In the genomic region with DNA sequence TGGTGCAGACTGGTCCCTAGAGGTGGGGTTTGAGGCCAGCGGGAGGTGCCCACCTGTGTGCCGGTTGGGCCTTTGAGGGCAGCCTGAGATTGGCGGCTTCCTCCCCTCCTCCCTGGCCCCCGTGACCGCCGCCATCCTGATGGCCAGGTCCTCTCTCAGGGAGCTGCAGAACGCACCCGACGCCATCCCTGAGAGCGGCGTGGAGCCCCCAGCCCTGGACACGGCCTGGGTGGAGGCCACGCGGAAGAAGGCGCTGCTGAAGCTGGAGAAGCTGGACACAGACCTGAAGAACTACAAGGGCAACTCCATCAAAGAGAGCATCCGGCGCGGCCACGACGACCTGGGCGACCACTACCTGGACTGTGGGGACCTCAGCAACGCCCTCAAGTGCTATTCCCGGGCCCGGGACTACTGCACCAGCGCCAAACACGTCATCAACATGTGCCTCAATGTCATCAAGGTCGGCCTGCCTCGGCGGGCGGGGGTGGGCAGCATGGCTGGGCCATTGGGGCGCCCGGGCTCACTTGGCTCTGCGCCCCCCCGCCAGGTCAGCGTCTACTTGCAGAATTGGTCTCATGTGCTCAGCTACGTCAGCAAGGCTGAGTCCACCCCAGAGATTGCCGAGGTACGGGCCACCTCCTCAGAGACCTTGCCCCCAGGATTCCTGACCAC, we compare ENCODE assay signal across 20 cellular contexts. TPM values are rescaled to one million over a fixed set of nuclear protein-coding genes. Genes with fewer than 3 reads are reported as not detected.
DNase-seq lines count a peak whose midpoint lies in the region; ATAC-seq, FAIRE-seq and TF ChIP-seq lines count a peak whose summit lies in the region.
"Had no signal": no experiment of that assay in that cellular context is flagged by ENCODE, and none has a peak within 500 bp of the region (broad histone marks: within the 10 kb centered on the region; RNA-seq: fewer than 3 reads in every experiment).

No MANE protein-coding gene starts in this region.

- POLR2A ChIA-PET in HEK293 (lab: Yijun Ruan, JAX) (interaction anchor here (2.1 to 14.2 kb wide), 4 partner anchors 10 to 31 kb away, joined by 4 to 96 read pairs (median 38); a partner anchor contains a TSS), endothelial cell of umbilical vein (lab: Charles Lee) (no interaction called here)

- no peaks in the 10 kb centered on the region for H4K20me1 ChIP-seq in endothelial cell of umbilical vein (replicated peaks; ENCODE audit: control insufficient read depth, extremely low read depth, insufficient read depth, low read length)

- intact Hi-C loops in left ventricle myocardium superior (cut with micrococcal nuclease) = no loop called here
- intact Hi-C loops in cardiac septum (cut with DNase I) = no loop called here
- intact Hi-C loops in endothelial cell of umbilical vein (cut with micrococcal nuclease) = no loop called here
- intact Hi-C loops in spleen (cut with DNase I; ENCODE audit: low total_unique reads) = no loop called here

- in situ Hi-C loops in GM13977 (cut with MboI; ENCODE audit: low pct_unique_long_range_greater_than_20kb, low sequenced_read_pairs, unreplicated experiment) = no loop called here

- H3K27me3 ChIP-seq in endothelial cell of umbilical vein (ENCODE audit: control insufficient read depth in 2 of 2, insufficient read depth in 2 of 2, low read length in 2 of 2) = no peaks in the 10 kb centered on the region
- H3K27me3 ChIP-seq in spleen (replicated peaks in 1 of 7) = no peaks in the 10 kb centered on the region
- H3K27me3 ChIP-seq: dorsolateral prefrontal cortex had no signal

- DNase-seq in left ventricle myocardium superior (peak; percentile 29), cardiac septum (ENCODE audit: low spot score) (no peak), endothelial cell of umbilical vein (ENCODE audit: low read depth, low spot score) (no peak), spleen (peak; percentile 70), AG20443 (ENCODE audit: low spot score) (no peak), T-helper 9 cell (no peak), GM13977 (ENCODE audit: low spot score) (no peak)
- DNase-seq: activated CD8-positive, alpha-beta memory T cell treated with anti-CD3 and anti-CD28 coated beads, Interleukin-2, amount 50 U/mL, for 4 hours; anterior cingulate cortex; central memory CD4-positive, alpha-beta T cell; foreskin melanocyte; IMR-90; mesendoderm; NCI-H1417; NCI-H524 treated with DMSO at 0.1 percent for 48 hours had no signal

- dilution Hi-C loops in endothelial cell of umbilical vein (cut with MboI; ENCODE audit: extremely low pct_ligation_motif_present, low sequenced_read_pairs) = no loop called here

- H3K4me1 ChIP-seq in HEK293 (ENCODE audit: control insufficient read depth, insufficient read depth, low read length) (peaks cover 7% of the 10 kb centered on the region), endothelial cell of umbilical vein (ENCODE audit: control insufficient read depth, extremely low read depth, insufficient read depth, low read length) (peaks cover 11% of the 10 kb centered on the region), spleen (peaks cover 20 to 91% (median 46%) of the 10 kb centered on the region in 6 donors)

- H3K9me3 ChIP-seq in HEK293 (ENCODE audit: control insufficient read depth, insufficient read depth, low read depth, low read length) (no peaks in the 10 kb centered on the region), endothelial cell of umbilical vein (replicated peaks; ENCODE audit: control insufficient read depth, insufficient read depth, low read length) (no peaks in the 10 kb centered on the region), spleen (no peaks in the 10 kb centered on the region)

- H3K36me3 ChIP-seq in HEK293 (ENCODE audit: control insufficient read depth in 2 of 2, insufficient read depth in 1 of 2, low read length in 2 of 2) (peaks cover 0 to 78% of the 10 kb centered on the region in 2 experiments; a peak in 2 of 3 replicates), endothelial cell of umbilical vein (ENCODE audit: control insufficient read depth in 2 of 2, extremely low read depth in 1 of 2, insufficient read depth in 2 of 2, low read length in 2 of 2) (peaks cover 12 to 39% of the 10 kb centered on the region in 2 experiments), spleen (peaks cover 0 to 70% (median 59%) of the 10 kb centered on the region in 6 donors)

- H3K4me2 ChIP-seq in endothelial cell of umbilical vein (ENCODE audit: insufficient read depth, low read length) = no peak overlapping the region

- H2AFZ ChIP-seq in endothelial cell of umbilical vein (ENCODE audit: low read depth, low read length) = no peak overlapping the region

- no peak for TF ChIP-seq POLR2A in endothelial cell of umbilical vein (IDR thresholded peaks at IDR 0.05; ENCODE audit: low read depth, low read length)
- TF ChIP-seq POLR2A in spleen (IDR thresholded peaks at IDR 0.05) = no peak

- FAIRE-seq in endothelial cell of umbilical vein (lab: Jason Lieb, UNC) = no peak

- H3K27ac ChIP-seq in HEK293 (ENCODE audit: extremely low read depth, low read depth, low read length) = peak overlapping the region; percentile 36; the same call in 1 of the 2 replicates
- H3K27ac ChIP-seq in endothelial cell of umbilical vein (ENCODE audit: insufficient read depth, low read depth, low read length) = no peak overlapping the region
- H3K27ac ChIP-seq in spleen = no peak overlapping the region
- H3K27ac ChIP-seq: dorsolateral prefrontal cortex had no signal

- TSS peak; percentile 8 for BruUV-seq in endothelial cell of umbilical vein (replicated peaks; lab: Mats Ljungman, UMichigan)

- 87 to 97% (median 92%) methylated on average over 17 to 38 of the region's 38 CpGs for WGBS in spleen, 5 donors

- TF ChIP-seq CTCF in HEK293 (tag by site-specific recombination; IDR thresholded peaks at IDR 0.05) (no peak), endothelial cell of umbilical vein (IDR thresholded peaks at IDR 0.05; ENCODE audit: extremely low read depth in 1 of 2, insufficient read depth in 1 of 2, low read depth in 1 of 2, low read length in 2 of 2) (no peak), spleen (IDR thresholded peaks at IDR 0.05 in 8 of 11, conservative IDR thresholded peaks at IDR 0.05 in 3 of 11) (no peak), GM13977 (IDR thresholded peaks at IDR 0.05; ENCODE audit: extremely low read depth, insufficient read depth, missing control alignments) (no peak)

- H3K79me2 ChIP-seq in endothelial cell of umbilical vein (ENCODE audit: control insufficient read depth, insufficient read depth, low read length) = peaks cover 11% of the 10 kb centered on the region

- no peaks in the 10 kb centered on the region for H3K9me1 ChIP-seq in endothelial cell of umbilical vein (replicated peaks; ENCODE audit: control insufficient read depth, extremely low read depth, insufficient read depth, low read length)

- ATAC-seq in left ventricle myocardium superior = no peak
- ATAC-seq: activated CD4-positive, CD25-positive, alpha-beta regulatory T cell treated with anti-CD3 and anti-CD28 coated beads, Interleukin-2, amount 50 U/mL, for 24 hours; naive thymus-derived CD8-positive, alpha-beta T cell; SK-N-SH treated with all-trans-retinoic acid at 6 μM for 48 hours had no signal

- no peak overlapping the region for H3K9ac ChIP-seq in endothelial cell of umbilical vein (replicated peaks; ENCODE audit: extremely low read depth, insufficient read depth, low read length)

- no peak overlapping the region for H3K4me3 ChIP-seq in HEK293 (ENCODE audit: low read depth, low read length)
- no peak overlapping the region for H3K4me3 ChIP-seq in endothelial cell of umbilical vein (replicated peaks in 1 of 3; ENCODE audit: insufficient read depth in 1 of 3, low read depth in 1 of 3, low read length in 3 of 3)
- H3K4me3 ChIP-seq in spleen = no peak overlapping the region

- CTCF ChIA-PET in HEK293 (lab: Yijun Ruan, JAX) = interaction anchor here (0.7 to 1.8 kb wide), 3 partner anchors 17 to 28 kb away, joined by 3 to 8 read pairs (median 5); a partner anchor contains a TSS
- CTCF ChIA-PET in endothelial cell of umbilical vein (lab: Charles Lee) = interaction anchor here (0.8 to 1.1 kb wide), 2 partner anchors 10 to 24 kb away, joined by 4 to 5 read pairs; no protein-coding TSS in a partner anchor

RNA-seq across cellular contexts. Expression of a gene that starts 2.8 kb away (rescaled TPM):
- total RNA-seq in left ventricle myocardium superior = 90.6 TPM
- 67.4 TPM for total RNA-seq in cardiac septum
- total RNA-seq in endothelial cell of umbilical vein = 96.6 and 116 TPM in 2 replicates
- 178 and 235 TPM in 2 replicates for polyA plus RNA-seq in endothelial cell of umbilical vein
- polyA plus RNA-seq in endothelial cell of umbilical vein (2011; cell fraction: cytosol; rRNA removed) = 114 and 120 TPM in 2 replicates
- polyA plus RNA-seq in endothelial cell of umbilical vein (2011; cell fraction: nucleus; rRNA removed) = 219 and 242 TPM in 2 replicates
- polyA plus RNA-seq in endothelial cell of umbilical vein (2012) = 102 and 112 TPM in 2 replicates
- polyA minus RNA-seq in endothelial cell of umbilical vein = 81.1 and 97.3 TPM in 2 replicates
- polyA minus RNA-seq in endothelial cell of umbilical vein (2011; cell fraction: cytosol; rRNA and poly(A)+ RNA removed) = 94.1 TPM
- 35.2 and 44.9 TPM in 2 replicates for polyA minus RNA-seq in endothelial cell of umbilical vein (2011; cell fraction: nucleus; rRNA and poly(A)+ RNA removed)
- total RNA-seq in spleen = 10 to 100 TPM; 61.5 to 77.2 (median 66.5) TPM
- 100 to 1,000 TPM in 1 of 3 donors, 10 to 100 TPM in 2; 69.5 to 109 (median 95.4) TPM for polyA plus RNA-seq in spleen

RNA-seq across cellular contexts. Expression of a gene that starts 2.9 kb away (rescaled TPM):
- total RNA-seq in left ventricle myocardium superior (21.8 TPM), cardiac septum (21.0 TPM), endothelial cell of umbilical vein (33.7 and 36.9 TPM in 2 replicates), spleen (10 to 100 TPM; 21.4 to 36.3 (median 26.0) TPM)
- polyA plus RNA-seq in endothelial cell of umbilical vein (40.0 and 59.2 TPM in 2 replicates), spleen (10 to 100 TPM; 24.5 to 42.3 (median 41.5) TPM)
- 14.3 and 27.7 TPM in 2 replicates for polyA plus RNA-seq in endothelial cell of umbilical vein (2011; cell fraction: cytosol; rRNA removed)
- 122 and 156 TPM in 2 replicates for polyA plus RNA-seq in endothelial cell of umbilical vein (2011; cell fraction: nucleus; rRNA removed)
- 22.3 and 37.7 TPM in 2 replicates for polyA plus RNA-seq in endothelial cell of umbilical vein (2012)
- 13.8 and 16.9 TPM in 2 replicates for polyA minus RNA-seq in endothelial cell of umbilical vein
- polyA minus RNA-seq in endothelial cell of umbilical vein (2011; cell fraction: cytosol; rRNA and poly(A)+ RNA removed) = 8.5 TPM
- 14.9 and 33.9 TPM in 2 replicates for polyA minus RNA-seq in endothelial cell of umbilical vein (2011; cell fraction: nucleus; rRNA and poly(A)+ RNA removed)

RNA-seq across cellular contexts. Expression of a gene that starts 11.1 kb away (rescaled TPM):
- total RNA-seq in left ventricle myocardium superior (67.7 TPM), cardiac septum (47.6 TPM), endothelial cell of umbilical vein (90.3 and 92.9 TPM in 2 replicates), spleen (100 to 1,000 TPM in 3 of 7 donors, 10 to 100 TPM in 4; 76.4 to 114 (median 87.9) TPM)
- polyA plus RNA-seq in endothelial cell of umbilical vein (60.1 and 63.1 TPM in 2 replicates), spleen (100 to 1,000 TPM; 130 to 174 (median 173) TPM)
- polyA plus RNA-seq in endothelial cell of umbilical vein (2011; cell fraction: cytosol; rRNA removed) = 77.7 and 80.7 TPM in 2 replicates
- polyA plus RNA-seq in endothelial cell of umbilical vein (2011; cell fraction: nucleus; rRNA removed) = 360 and 376 TPM in 2 replicates
- polyA plus RNA-seq in endothelial cell of umbilical vein (2012) = 70.4 and 74.8 TPM in 2 replicates
- polyA minus RNA-seq in endothelial cell of umbilical vein = 18.5 and 25.1 TPM in 2 replicates
- polyA minus RNA-seq in endothelial cell of umbilical vein (2011; cell fraction: cytosol; rRNA and poly(A)+ RNA removed) = 51.7 TPM
- polyA minus RNA-seq in endothelial cell of umbilical vein (2011; cell fraction: nucleus; rRNA and poly(A)+ RNA removed) = 43.2 and 55.0 TPM in 2 replicates

RNA-seq across cellular contexts. Expression of a gene that starts 17.0 kb away (rescaled TPM):
- 177 TPM for total RNA-seq in left ventricle myocardium superior
- total RNA-seq in cardiac septum = 144 TPM
- 75.2 and 93.0 TPM in 2 replicates for total RNA-seq in endothelial cell of umbilical vein
- 178 and 241 TPM in 2 replicates for polyA plus RNA-seq in endothelial cell of umbilical vein
- 153 and 181 TPM in 2 replicates for polyA plus RNA-seq in endothelial cell of umbilical vein (2011; cell fraction: cytosol; rRNA removed)
- polyA plus RNA-seq in endothelial cell of umbilical vein (2011; cell fraction: nucleus; rRNA removed) = 150 and 164 TPM in 2 replicates
- 106 and 108 TPM in 2 replicates for polyA plus RNA-seq in endothelial cell of umbilical vein (2012)
- 41.9 and 53.2 TPM in 2 replicates for polyA minus RNA-seq in endothelial cell of umbilical vein
- 39.0 TPM for polyA minus RNA-seq in endothelial cell of umbilical vein (2011; cell fraction: cytosol; rRNA and poly(A)+ RNA removed)
- 8.4 and 18.0 TPM in 2 replicates for polyA minus RNA-seq in endothelial cell of umbilical vein (2011; cell fraction: nucleus; rRNA and poly(A)+ RNA removed)
- 10 to 100 TPM; 44.2 to 82.5 (median 54.9) TPM for total RNA-seq in spleen
- polyA plus RNA-seq in spleen = 10 to 100 TPM; 74.8 to 88.0 (median 87.6) TPM

RNA-seq across cellular contexts. Expression of a gene that starts 23.0 kb away (rescaled TPM):
- total RNA-seq in left ventricle myocardium superior (1.8 TPM), cardiac septum (0.65 TPM), endothelial cell of umbilical vein (34.1 and 35.4 TPM in 2 replicates), spleen (1 to 10 TPM in 2 of 7 donors, under 1 TPM in 3, not detected in 2; 0.60 to 1.4 (median 0.66) TPM)
- polyA plus RNA-seq in endothelial cell of umbilical vein (56.0 and 91.1 TPM in 2 replicates), spleen (1 to 10 TPM; 1.0 to 3.4 (median 2.0) TPM)
- polyA plus RNA-seq in endothelial cell of umbilical vein (2011; cell fraction: cytosol; rRNA removed) = 37.4 and 51.2 TPM in 2 replicates
- 50.0 and 55.7 TPM in 2 replicates for polyA plus RNA-seq in endothelial cell of umbilical vein (2011; cell fraction: nucleus; rRNA removed)
- polyA plus RNA-seq in endothelial cell of umbilical vein (2012) = 23.4 and 52.5 TPM in 2 replicates
- 22.6 and 24.3 TPM in 2 replicates for polyA minus RNA-seq in endothelial cell of umbilical vein
- 7.6 TPM for polyA minus RNA-seq in endothelial cell of umbilical vein (2011; cell fraction: cytosol; rRNA and poly(A)+ RNA removed)
- polyA minus RNA-seq in endothelial cell of umbilical vein (2011; cell fraction: nucleus; rRNA and poly(A)+ RNA removed) = 9.2 and 19.1 TPM in 2 replicates
- polyA plus RNA-seq: naive thymus-derived CD8-positive, alpha-beta T cell had no signal

Comparison
In these comparisons a context has a peak if more than half of its experiments do, and no peak if none do; other contexts are left out.
1. DNase-seq: peak in left ventricle myocardium superior (single experiment) and spleen (single experiment); none in cardiac septum (single experiment), endothelial cell of umbilical vein (single experiment), AG20443 (single experiment), T-helper 9 cell (single experiment) and GM13977 (single experiment).